15 cellular contexts compared by ENCODE assay signal in the genomic region with DNA sequence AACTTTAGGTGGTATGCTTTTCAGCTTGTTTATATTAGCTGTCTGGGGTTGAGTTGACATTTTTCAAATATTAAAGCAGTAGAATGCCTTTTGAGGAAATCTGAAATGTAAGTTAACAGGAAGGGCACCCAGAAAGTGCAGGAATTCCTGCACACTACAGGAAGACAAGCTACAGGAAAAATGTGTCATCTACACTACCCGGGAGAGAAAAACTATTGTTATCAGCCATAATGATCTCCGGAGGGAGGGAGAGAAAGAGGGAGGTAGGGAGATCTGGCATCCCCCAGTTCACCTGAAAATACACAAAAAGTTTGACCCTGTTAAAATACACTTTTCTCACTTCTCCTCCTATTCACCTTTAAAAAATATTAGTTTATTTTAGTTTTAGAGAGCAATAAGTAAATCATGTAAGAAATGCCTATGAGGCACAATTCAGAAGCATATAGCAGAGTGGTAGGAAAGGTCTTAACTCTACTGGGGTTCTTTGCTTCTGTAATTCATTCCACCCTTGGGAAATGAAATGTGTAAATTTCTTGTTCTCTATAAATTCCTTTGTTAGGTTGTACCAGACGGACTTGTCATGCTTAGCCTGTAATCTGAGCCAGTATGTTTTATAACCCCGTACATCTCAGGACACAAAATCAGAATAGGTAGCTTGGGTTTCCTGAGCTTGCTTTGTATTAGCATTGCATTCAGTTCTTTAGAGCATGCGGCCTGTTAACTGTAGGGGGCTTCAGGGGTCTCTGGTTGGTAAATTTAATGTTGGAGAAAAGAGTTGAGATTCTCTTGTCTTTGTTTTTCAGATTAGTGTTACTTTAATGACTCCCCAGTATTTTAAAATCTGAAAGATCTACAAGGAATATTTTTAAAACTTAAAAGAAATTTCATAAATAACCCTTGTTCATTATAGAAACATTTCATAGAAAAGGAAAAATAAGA. TPM values are rescaled to one million over a fixed set of nuclear protein-coding genes. Genes with fewer than 3 reads are reported as not detected.
DNase-seq lines count a peak whose midpoint lies in the region; ATAC-seq and TF ChIP-seq lines count a peak whose summit lies in the region.
"Had no signal": no experiment of that assay in that cellular context is flagged by ENCODE, and none has a peak within 500 bp of the region (broad histone marks: within the 10 kb centered on the region; RNA-seq: fewer than 3 reads in every experiment).

No MANE protein-coding gene starts in this region.

- H3K4me2 ChIP-seq in DND-41 (ENCODE audit: insufficient read depth, low read length) (peak overlapping the region; percentile 12; the same call in 1 of the 2 replicates), neural progenitor cell (peak overlapping the region; percentile 96)

- H3K9me3 ChIP-seq in DND-41 (ENCODE audit: insufficient read depth, low read length, severe bottlenecking) = no peaks in the 10 kb centered on the region
- H3K9me3 ChIP-seq in neural progenitor cell (ENCODE audit: low read depth) = no peaks in the 10 kb centered on the region

- no peaks in the 10 kb centered on the region for H3K27me3 Mint-ChIP-seq in effector memory CD8-positive, alpha-beta T cell
- H3K27me3 Mint-ChIP-seq in neural progenitor cell (ENCODE audit: insufficient read depth, low read depth) = no peaks in the 10 kb centered on the region
- H3K27me3 Mint-ChIP-seq in activated CD4-positive, alpha-beta memory T cell treated with anti-CD3 and anti-CD28 coated beads, Interleukin-2, amount 10 ng/mL, durations not matched to agents 7 days and 5 days = no peaks in the 10 kb centered on the region
- H3K27me3 Mint-ChIP-seq: IgD-negative memory B cell; natural killer cell treated with Interleukin-12 subunit alpha and Interleukin-12 subunit beta and Interleukin-15 and Interleukin-18, amount 100 ng/mL, for 72 hours had no signal

- peaks cover 2% of the 10 kb centered on the region for H3K36me3 Mint-ChIP-seq in effector memory CD8-positive, alpha-beta T cell (ENCODE audit: insufficient read depth)
- peaks cover 13% of the 10 kb centered on the region for H3K36me3 Mint-ChIP-seq in neural progenitor cell
- H3K36me3 Mint-ChIP-seq in activated CD4-positive, alpha-beta memory T cell treated with anti-CD3 and anti-CD28 coated beads, Interleukin-2, amount 10 ng/mL, durations not matched to agents 7 days and 5 days (ENCODE audit: low read depth) = no peaks in the 10 kb centered on the region
- H3K36me3 Mint-ChIP-seq: natural killer cell treated with Interleukin-12 subunit alpha and Interleukin-12 subunit beta and Interleukin-15 and Interleukin-18, amount 100 ng/mL, for 72 hours had no signal

- ATAC-seq in DND-41 (ENCODE audit: insufficient read depth, low read depth) = no peak
- ATAC-seq in effector memory CD8-positive, alpha-beta T cell (replicated peaks) = no peak
- no peak for ATAC-seq in GM18907 (IDR thresholded peaks at IDR 0.05; ENCODE audit: unreplicated experiment)
- ATAC-seq in GM18873 (IDR thresholded peaks at IDR 0.05; ENCODE audit: low FRiP score, unreplicated experiment) = no peak
- no peak for ATAC-seq in GM21447 (IDR thresholded peaks at IDR 0.05; ENCODE audit: unreplicated experiment)
- ATAC-seq: natural killer cell treated with Interleukin-12 subunit alpha and Interleukin-12 subunit beta and Interleukin-15 and Interleukin-18, amount 100 ng/mL, for 72 hours had no signal

- no peaks in the 10 kb centered on the region for H3K9me3 Mint-ChIP-seq in effector memory CD8-positive, alpha-beta T cell
- peaks cover 16% of the 10 kb centered on the region for H3K9me3 Mint-ChIP-seq in neural progenitor cell
- H3K9me3 Mint-ChIP-seq in activated CD4-positive, alpha-beta memory T cell treated with anti-CD3 and anti-CD28 coated beads, Interleukin-2, amount 10 ng/mL, durations not matched to agents 7 days and 5 days = no peaks in the 10 kb centered on the region
- H3K9me3 Mint-ChIP-seq: IgD-negative memory B cell; natural killer cell treated with Interleukin-12 subunit alpha and Interleukin-12 subunit beta and Interleukin-15 and Interleukin-18, amount 100 ng/mL, for 72 hours had no signal

- DNase-seq in DND-41 (no peak), NCI-H526 treated with DMSO at 0.1 percent for 48 hours (lab: John Stamatoyannopoulos, UW) (peak; percentile 30), neural progenitor cell (ENCODE audit: low spot score) (peak; percentile 40)
- no peak for DNase-seq in effector memory CD8-positive, alpha-beta T cell
- DNase-seq in activated CD4-positive, alpha-beta memory T cell treated with anti-CD3 and anti-CD28 coated beads, Interleukin-2, amount 10 ng/mL, durations not matched to agents 7 days and 5 days = no peak
- DNase-seq: activated CD8-positive, alpha-beta memory T cell treated with anti-CD3 and anti-CD28 coated beads, Interleukin-2, amount 50 U/mL, for 4 hours; amniotic stem cell; C1 segment of cervical spinal cord; NCI-H187; T1000 had no signal

- no peak overlapping the region for H2AFZ ChIP-seq in DND-41 (ENCODE audit: low read depth, low read length)
- H2AFZ ChIP-seq in neural progenitor cell (replicated peaks) = no peak overlapping the region

- no peaks in the 10 kb centered on the region for H3K27me3 ChIP-seq in DND-41 (ENCODE audit: insufficient read depth, low read length, poor library complexity)
- no peaks in the 10 kb centered on the region for H3K27me3 ChIP-seq in neural progenitor cell

- peaks cover 31% of the 10 kb centered on the region for H3K4me1 ChIP-seq in DND-41 (ENCODE audit: insufficient read depth, low read length)
- H3K4me1 ChIP-seq in neural progenitor cell = peaks cover 43% of the 10 kb centered on the region

- H4K20me1 ChIP-seq in DND-41 (ENCODE audit: insufficient read depth, low read length) (no peaks in the 10 kb centered on the region), neural progenitor cell (ENCODE audit: low read depth) (peaks cover 54% of the 10 kb centered on the region)

- H3K27ac ChIP-seq in DND-41 (ENCODE audit: low read length) (no peak overlapping the region), neural progenitor cell (peak overlapping the region; percentile 61)

- CTCF ChIA-PET in activated CD4-positive, alpha-beta memory T cell treated with anti-CD3 and anti-CD28 coated beads, Interleukin-2, amount 10 ng/mL, durations not matched to agents 7 days and 5 days (lab: Charles Lee) = no interaction called here

- H3K9ac ChIP-seq in DND-41 (ENCODE audit: low read depth, low read length) (no peak overlapping the region), neural progenitor cell (peak overlapping the region; percentile 58)

- H3K4me3 ChIP-seq in DND-41 (ENCODE audit: low read depth in 1 of 2, low read length in 2 of 2) = no peak overlapping the region
- peak overlapping the region; percentile 78 for H3K4me3 ChIP-seq in neural progenitor cell

- peak overlapping the region; percentile 11 to 56 for H3K27ac Mint-ChIP-seq in effector memory CD8-positive, alpha-beta T cell
- H3K27ac Mint-ChIP-seq in neural progenitor cell = peak overlapping the region; percentile 70
- no peak overlapping the region for H3K27ac Mint-ChIP-seq in activated CD4-positive, alpha-beta memory T cell treated with anti-CD3 and anti-CD28 coated beads, Interleukin-2, amount 10 ng/mL, durations not matched to agents 7 days and 5 days
- H3K27ac Mint-ChIP-seq: IgD-negative memory B cell; natural killer cell treated with Interleukin-12 subunit alpha and Interleukin-12 subunit beta and Interleukin-15 and Interleukin-18, amount 100 ng/mL, for 72 hours had no signal

- no peaks in the 10 kb centered on the region for H3K36me3 ChIP-seq in DND-41 (ENCODE audit: insufficient read depth, low read length)
- no peaks in the 10 kb centered on the region for H3K36me3 ChIP-seq in neural progenitor cell

- peaks cover 17% of the 10 kb centered on the region for H3F3A ChIP-seq in neural progenitor cell (ENCODE audit: low read depth)

- TF ChIP-seq CTCF in DND-41 (IDR thresholded peaks at IDR 0.05; ENCODE audit: borderline replicate concordance, extremely low read depth, low read length, poor library complexity, severe bottlenecking) (no peak), neural progenitor cell (IDR thresholded peaks at IDR 0.05) (peak; percentile 39)

- H3K4me1 Mint-ChIP-seq in effector memory CD8-positive, alpha-beta T cell (ENCODE audit: low read depth in 2 of 2) = peaks cover 4 to 24% of the 10 kb centered on the region in 2 donors
- H3K4me1 Mint-ChIP-seq in neural progenitor cell = peaks cover 8% of the 10 kb centered on the region
- peaks cover 2% of the 10 kb centered on the region for H3K4me1 Mint-ChIP-seq in activated CD4-positive, alpha-beta memory T cell treated with anti-CD3 and anti-CD28 coated beads, Interleukin-2, amount 10 ng/mL, durations not matched to agents 7 days and 5 days

- POLR2A ChIA-PET in activated CD4-positive, alpha-beta memory T cell treated with anti-CD3 and anti-CD28 coated beads, Interleukin-2, amount 10 ng/mL, durations not matched to agents 7 days and 5 days (lab: Charles Lee) = no interaction called here

- peak overlapping the region in 1 of 2 donors; percentile 61 for H3K4me3 Mint-ChIP-seq in effector memory CD8-positive, alpha-beta T cell
- no peak overlapping the region for H3K4me3 Mint-ChIP-seq in neural progenitor cell
- H3K4me3 Mint-ChIP-seq in activated CD4-positive, alpha-beta memory T cell treated with anti-CD3 and anti-CD28 coated beads, Interleukin-2, amount 10 ng/mL, durations not matched to agents 7 days and 5 days = no peak overlapping the region
- H3K4me3 Mint-ChIP-seq: natural killer cell treated with Interleukin-12 subunit alpha and Interleukin-12 subunit beta and Interleukin-15 and Interleukin-18, amount 100 ng/mL, for 72 hours had no signal

- H3K79me2 ChIP-seq in DND-41 (ENCODE audit: insufficient read depth, low read length) = no peaks in the 10 kb centered on the region
- peaks cover 83% of the 10 kb centered on the region for H3K79me2 ChIP-seq in neural progenitor cell (ENCODE audit: low read depth)

RNA-seq across cellular contexts. Expression of gene MAP2K6, which starts 3.3 kb away (rescaled TPM):
- total RNA-seq in neural progenitor cell (ENCODE audit: low replicate concordance) = 57.2 and 101 TPM in 2 replicates
- 1 to 10 TPM; 5.3 to 6.9 TPM for total RNA-seq in activated CD4-positive, alpha-beta memory T cell treated with anti-CD3 and anti-CD28 coated beads, Interleukin-2, amount 10 ng/mL, durations not matched to agents 7 days and 5 days

Comparison
In these comparisons a context has a peak if more than half of its experiments do, and no peak if none do; other contexts are left out.
1. DNase-seq: peak in NCI-H526 treated with DMSO at 0.1 percent for 48 hours (single experiment) and neural progenitor cell (single experiment); none in DND-41 (single experiment), effector memory CD8-positive, alpha-beta T cell (0 of 3) and activated CD4-positive, alpha-beta memory T cell treated with anti-CD3 and anti-CD28 coated beads, Interleukin-2, amount 10 ng/mL, durations not matched to agents 7 days and 5 days (single experiment).